ENCODE assay signal across 28 cellular contexts in the genomic region with DNA sequence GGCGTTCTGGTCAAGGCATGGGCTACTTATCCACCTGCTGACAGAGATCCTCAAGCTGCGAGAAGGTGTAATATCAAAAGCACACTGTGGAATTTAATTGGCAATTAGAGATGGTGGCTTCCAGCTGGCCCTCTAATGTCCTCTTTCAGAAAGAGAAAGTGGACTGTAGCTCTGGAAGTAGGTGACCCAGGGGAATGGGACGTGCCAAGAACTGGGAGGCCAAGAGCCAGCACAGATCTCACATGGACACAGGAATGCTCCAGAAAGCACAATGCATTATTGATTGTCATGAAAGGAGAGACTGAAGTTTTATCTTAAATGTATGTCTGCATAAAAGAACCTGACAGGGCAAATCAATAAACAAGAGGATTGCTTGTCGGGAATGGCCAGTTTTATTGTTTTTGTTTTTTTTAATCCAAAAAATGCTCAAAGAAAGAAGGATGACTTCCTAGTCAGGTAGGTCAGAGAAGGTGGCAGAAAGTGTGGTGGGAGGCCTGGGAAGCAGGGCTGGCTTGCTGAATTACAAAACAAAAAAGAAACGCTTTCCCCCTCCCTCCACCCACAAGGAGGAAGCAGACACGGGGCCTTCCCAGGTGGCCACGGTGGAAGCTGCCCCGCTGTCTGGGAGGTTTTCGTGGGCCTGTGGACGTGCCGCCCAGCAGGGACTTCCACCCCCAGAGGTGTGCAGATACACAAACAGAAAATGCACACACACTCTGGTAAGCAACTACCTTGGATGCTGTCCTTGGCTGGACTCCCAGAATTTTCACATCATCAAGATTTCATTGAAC.
"Had no signal": no experiment of that assay in that cellular context is flagged by ENCODE, and none has a peak within 500 bp of the region (broad histone marks: within the 10 kb centered on the region; RNA-seq: fewer than 3 reads in every experiment).

No MANE protein-coding gene starts in this region.

- H3K4me3 Mint-ChIP-seq: activated B cell treated with CpG ODN at 0.5 μM for 24 hours; activated CD4-positive, alpha-beta T cell treated with anti-CD3 and anti-CD28 coated beads, Interleukin-2, amount 10 ng/mL, durations not matched to agents 24 days and 14 days; activated CD8-positive, alpha-beta memory T cell treated with anti-CD3 and anti-CD28 coated beads, Interleukin-2, amount 10 ng/mL, durations not matched to agents 7 days and 5 days; activated naive CD4-positive, alpha-beta T cell treated with anti-CD3 and anti-CD28 coated beads, Interleukin-2, amount 50 U/mL, for 24 hours; activated T-cell treated with anti-CD3 and anti-CD28 coated beads, Interleukin-2, amount 50 U/mL, for 24 hours; activated T-helper 1 cell treated with anti-CD3 and anti-CD28 coated beads, Interleukin-12 subunit alpha, Interleukin-12 subunit beta, Interleukin-2, Interleukin-4 antibody, amounts not matched to agents 30 ng/mL and 10 ng/mL and 1 ng/mL, durations not matched to agents 14 hours and 24 hours and 36 hours; central memory CD8-positive, alpha-beta T cell; T-cell had no signal

- H3K27me3 ChIP-seq: MG63 had no signal

- H3K27me3 Mint-ChIP-seq: activated B cell treated with CpG ODN at 0.5 μM for 24 hours; activated CD4-positive, alpha-beta T cell treated with anti-CD3 and anti-CD28 coated beads, Interleukin-2, amount 10 ng/mL, durations not matched to agents 24 days and 14 days; activated CD8-positive, alpha-beta memory T cell treated with anti-CD3 and anti-CD28 coated beads, Interleukin-2, amount 10 ng/mL, durations not matched to agents 7 days and 5 days; activated naive CD4-positive, alpha-beta T cell treated with anti-CD3 and anti-CD28 coated beads, Interleukin-2, amount 50 U/mL, for 24 hours; activated T-cell treated with anti-CD3 and anti-CD28 coated beads, Interleukin-2, amount 50 U/mL, for 24 hours; central memory CD8-positive, alpha-beta T cell; T-cell had no signal

- H3K4me1 Mint-ChIP-seq: activated B cell treated with CpG ODN at 0.5 μM for 24 hours; activated CD4-positive, alpha-beta T cell treated with anti-CD3 and anti-CD28 coated beads, Interleukin-2, amount 10 ng/mL, durations not matched to agents 24 days and 14 days; activated CD8-positive, alpha-beta memory T cell treated with anti-CD3 and anti-CD28 coated beads, Interleukin-2, amount 10 ng/mL, durations not matched to agents 7 days and 5 days; activated naive CD4-positive, alpha-beta T cell treated with anti-CD3 and anti-CD28 coated beads, Interleukin-2, amount 50 U/mL, for 24 hours; central memory CD8-positive, alpha-beta T cell; T-cell had no signal

- H3K27ac Mint-ChIP-seq: activated B cell treated with CpG ODN at 0.5 μM for 24 hours; activated CD4-positive, alpha-beta T cell treated with anti-CD3 and anti-CD28 coated beads, Interleukin-2, amount 10 ng/mL, durations not matched to agents 24 days and 14 days; activated CD8-positive, alpha-beta memory T cell treated with anti-CD3 and anti-CD28 coated beads, Interleukin-2, amount 10 ng/mL, durations not matched to agents 7 days and 5 days; activated naive CD4-positive, alpha-beta T cell treated with anti-CD3 and anti-CD28 coated beads, Interleukin-2, amount 50 U/mL, for 24 hours; activated T-cell treated with anti-CD3 and anti-CD28 coated beads, Interleukin-2, amount 50 U/mL, for 24 hours; activated T-helper 1 cell treated with anti-CD3 and anti-CD28 coated beads, Interleukin-12 subunit alpha, Interleukin-12 subunit beta, Interleukin-2, Interleukin-4 antibody, amounts not matched to agents 30 ng/mL and 10 ng/mL and 1 ng/mL, durations not matched to agents 14 hours and 24 hours and 36 hours; T-cell had no signal

- FAIRE-seq: bronchial epithelial cell, TTC549 had no signal

- H3K36me3 ChIP-seq: MG63 had no signal

- ATAC-seq: activated CD8-positive, alpha-beta memory T cell treated with anti-CD3 and anti-CD28 coated beads, Interleukin-2, amount 10 ng/mL, durations not matched to agents 7 days and 5 days; T-cell had no signal

- H3K9me3 ChIP-seq: MG63 had no signal

- H3K9me3 Mint-ChIP-seq: activated CD4-positive, alpha-beta T cell treated with anti-CD3 and anti-CD28 coated beads, Interleukin-2, amount 10 ng/mL, durations not matched to agents 24 days and 14 days; activated naive CD4-positive, alpha-beta T cell treated with anti-CD3 and anti-CD28 coated beads, Interleukin-2, amount 50 U/mL, for 24 hours; activated T-helper 1 cell treated with anti-CD3 and anti-CD28 coated beads, Interleukin-12 subunit alpha, Interleukin-12 subunit beta, Interleukin-2, Interleukin-4 antibody, amounts not matched to agents 30 ng/mL and 10 ng/mL and 1 ng/mL, durations not matched to agents 14 hours and 24 hours and 36 hours; central memory CD8-positive, alpha-beta T cell had no signal

- H3K36me3 Mint-ChIP-seq: activated CD8-positive, alpha-beta memory T cell treated with anti-CD3 and anti-CD28 coated beads, Interleukin-2, amount 10 ng/mL, durations not matched to agents 7 days and 5 days; activated naive CD4-positive, alpha-beta T cell treated with anti-CD3 and anti-CD28 coated beads, Interleukin-2, amount 50 U/mL, for 24 hours; T-cell had no signal

- H3K4me3 ChIP-seq: MG63, PC-9, SK-N-MC had no signal

- DNase-seq: activated B cell treated with CpG ODN at 0.5 μM for 24 hours; activated CD4-positive, alpha-beta T cell treated with anti-CD3 and anti-CD28 coated beads for 1 hour; activated CD4-positive, alpha-beta T cell treated with anti-CD3 and anti-CD28 coated beads, Interleukin-2, amount 10 ng/mL, durations not matched to agents 24 days and 14 days; activated CD4-positive, alpha-beta T cell treated with anti-CD3 and anti-CD28 coated beads, Interleukin-2, amount 50 U/mL, for 48 hours; activated CD8-positive, alpha-beta memory T cell treated with anti-CD3 and anti-CD28 coated beads, Interleukin-2, amount 10 ng/mL, durations not matched to agents 7 days and 5 days; activated effector memory CD4-positive, alpha-beta T cell treated with Interleukin-2 at 50 U/mL for 16 hours; activated naive CD4-positive, alpha-beta T cell; activated T-cell treated with anti-CD3 and anti-CD28 coated beads, Interleukin-2, amount 50 U/mL, for 24 hours; aorta; MG63; MV-4-11; NCI-H1105 treated with DMSO at 0.1 percent for 48 hours; NCI-H1436 treated with DMSO at 0.1 percent for 48 hours; NCI-H1930; NCI-H2171; NCI-H226; NCI-H526; PC-9; SIG-M5; T-cell; T-helper 2 cell; T1000 had no signal

- H3K27ac ChIP-seq: PC-9, SK-N-MC had no signal
